ENCODE assay signal across 9 cellular contexts in genomic region chr3:51718547-51719412, GRCh38. TPM values are rescaled to one million over a fixed set of nuclear protein-coding genes. Genes with fewer than 3 reads are reported as not detected.
A peak's percentile ranks its signal among the peaks of the same experiment; 100 is the strongest.
DNase-seq lines count a peak whose midpoint lies in the region; ATAC-seq, FAIRE-seq and TF ChIP-seq lines count a peak whose summit lies in the region.
"Had no signal": no experiment of that assay in that cellular context is flagged by ENCODE, and none has a peak within 500 bp of the region (broad histone marks: within the 10 kb centered on the region; RNA-seq: fewer than 3 reads in every experiment).

No MANE protein-coding gene starts in this region.

- H3K4me2 ChIP-seq in HepG2 (ENCODE audit: low read depth, low read length): no peak overlapping the region

- no peak for FAIRE-seq in HepG2 (lab: Jason Lieb, UNC)

- intact Hi-C loops in HepG2 (cut with micrococcal nuclease; ENCODE audit: unreplicated experiment): loop anchor here (1.0 kb wide), 1 partner anchor 82 kb away; no protein-coding TSS in a partner anchor

- no peaks in the 10 kb centered on the region for H3K79me2 ChIP-seq in HepG2 (ENCODE audit: insufficient read depth, low read length)

- peak; percentile 80 for TF ChIP-seq RAD21 in HepG2 (CRISPR knock-in tag; IDR thresholded peaks at IDR 0.05)

- DNase-seq in CD4-positive, CD25-positive, alpha-beta regulatory T cell: peak in 2 of 3 donors; percentile 16 to 83
- DNase-seq in NCI-H1105 (lab: John Stamatoyannopoulos, UW) (peak; percentile 48), T-helper 17 cell (peak in 1 of 3 donors; percentile 21), cerebellum (ENCODE audit: low spot score) (peak; percentile 22), HepG2 (ENCODE audit: low spot score) (peak; percentile 64)

- H4K20me1 ChIP-seq in HepG2 (ENCODE audit: insufficient read depth, low read length): no peaks in the 10 kb centered on the region

- no peak for TF ChIP-seq POLR2A in HepG2 (IDR thresholded peaks at IDR 0.05; ENCODE audit: insufficient read depth in 1 of 2, low read depth in 2 of 2, low read length in 2 of 2)

- H3K4me3 ChIP-seq in CD4-positive, CD25-positive, alpha-beta regulatory T cell (ENCODE audit: low read depth, low read length): no peak overlapping the region
- H3K4me3 ChIP-seq in HepG2 (replicated peaks in 1 of 3; ENCODE audit: insufficient read depth in 1 of 3, low read depth in 2 of 3, low read length in 3 of 3): no peak overlapping the region

- H3K27me3 Mint-ChIP-seq in CD4-positive, CD25-positive, alpha-beta regulatory T cell: no peaks in the 10 kb centered on the region
- peaks cover 6% of the 10 kb centered on the region for H3K27me3 Mint-ChIP-seq in T-helper 17 cell
- H3K27me3 Mint-ChIP-seq in stimulated activated naive CD8-positive, alpha-beta T cell treated with anti-CD3 and anti-CD28 coated beads, Interleukin-15, Interleukin-2, amounts not matched to agents 100 ng/mL and 50 ng/mL, for 24 hours: no peaks in the 10 kb centered on the region

- H3K9me3 ChIP-seq in CD4-positive, CD25-positive, alpha-beta regulatory T cell (ENCODE audit: control insufficient read depth in 2 of 2, low read length in 2 of 2): no peaks in the 10 kb centered on the region
- H3K9me3 ChIP-seq in T-helper 17 cell (ENCODE audit: control insufficient read depth, low read length, poor library complexity, severe bottlenecking): no peaks in the 10 kb centered on the region
- no peaks in the 10 kb centered on the region for H3K9me3 ChIP-seq in HepG2 (ENCODE audit: low read length)
- H3K9me3 ChIP-seq: neutrophil had no signal

- BruUV-seq in HepG2 (replicated peaks; lab: Mats Ljungman, UMichigan): no TSS peak

- peaks cover 23% of the 10 kb centered on the region for H3K4me1 ChIP-seq in CD4-positive, CD25-positive, alpha-beta regulatory T cell (ENCODE audit: control insufficient read depth, insufficient read depth, low read length, poor library complexity, severe bottlenecking)
- H3K4me1 ChIP-seq in HepG2 (ENCODE audit: insufficient read depth, low read length): peaks cover 12% of the 10 kb centered on the region

- no peak overlapping the region for H3K27ac ChIP-seq in CD4-positive, CD25-positive, alpha-beta regulatory T cell (ENCODE audit: insufficient read depth, low read length, poor library complexity, severe bottlenecking)
- no peak overlapping the region for H3K27ac ChIP-seq in HepG2 (ENCODE audit: extremely low read length, insufficient read depth, low read length)
- H3K27ac ChIP-seq: neutrophil had no signal

- H3K4me1 Mint-ChIP-seq in CD4-positive, CD25-positive, alpha-beta regulatory T cell: peaks cover 0 to 41% (median 18%) of the 10 kb centered on the region in 4 donors
- H3K4me1 Mint-ChIP-seq in T-helper 17 cell: peaks cover 22% of the 10 kb centered on the region
- H3K4me1 Mint-ChIP-seq in stimulated activated naive CD8-positive, alpha-beta T cell treated with anti-CD3 and anti-CD28 coated beads, Interleukin-15, Interleukin-2, amounts not matched to agents 100 ng/mL and 50 ng/mL, for 24 hours (ENCODE audit: low read depth): peaks cover 38% of the 10 kb centered on the region

- no peaks in the 10 kb centered on the region for H3K27me3 ChIP-seq in CD4-positive, CD25-positive, alpha-beta regulatory T cell (ENCODE audit: control insufficient read depth, insufficient read depth, low read length)
- H3K27me3 ChIP-seq in HepG2 (ENCODE audit: control insufficient read depth in 1 of 2, insufficient read depth in 2 of 2, low read length in 2 of 2): 0 out of 5 replicates have a peak, but pooled peaks cover 0 to 2% of the 10 kb centered on the region in 2 experiments
- H3K27me3 ChIP-seq: neutrophil had no signal

- CTCF ChIA-PET in HepG2 (lab: Yijun Ruan, JAX; ENCODE audit: low intra/inter-chr PET ratio, low total read pairs): interaction anchor here (1.7 kb wide), 1 partner anchor 81 kb away, joined by 5 read pairs; no protein-coding TSS in a partner anchor

- H3K9ac ChIP-seq in HepG2 (ENCODE audit: insufficient read depth, low read depth, low read length): no peak overlapping the region

- H3K36me3 Mint-ChIP-seq in CD4-positive, CD25-positive, alpha-beta regulatory T cell: peaks cover 4% of the 10 kb centered on the region
- peaks cover 2% of the 10 kb centered on the region for H3K36me3 Mint-ChIP-seq in T-helper 17 cell (ENCODE audit: low read depth)
- no peaks in the 10 kb centered on the region for H3K36me3 Mint-ChIP-seq in stimulated activated naive CD8-positive, alpha-beta T cell treated with anti-CD3 and anti-CD28 coated beads, Interleukin-15, Interleukin-2, amounts not matched to agents 100 ng/mL and 50 ng/mL, for 24 hours (ENCODE audit: low read depth)

- H3K36me3 ChIP-seq in CD4-positive, CD25-positive, alpha-beta regulatory T cell (ENCODE audit: control insufficient read depth, insufficient read depth, low read length): no peaks in the 10 kb centered on the region
- H3K36me3 ChIP-seq in HepG2 (replicated peaks in 1 of 2; ENCODE audit: control insufficient read depth in 1 of 2, insufficient read depth in 2 of 2, low read length in 2 of 2): no peaks in the 10 kb centered on the region
- H3K36me3 ChIP-seq: neutrophil had no signal

- in situ Hi-C loops in HepG2 (cut with HindIII; ENCODE audit: extremely low pct_ligation_motif_present, low pct_unique_long_range_greater_than_20kb): no loop called here

- WGBS in HepG2 (ENCODE audit: low lambda C conversion rate): 10% methylated on average over 15 of the region's 16 CpGs

- ATAC-seq in CD4-positive, CD25-positive, alpha-beta regulatory T cell (ENCODE audit: low read depth in 2 of 2): peak; percentile 42 to 59
- peak; percentile 79 for ATAC-seq in GM19463 (IDR thresholded peaks at IDR 0.05; ENCODE audit: unreplicated experiment)
- peak; percentile 68 for ATAC-seq in T-helper 17 cell
- ATAC-seq in HepG2: peak; percentile 94
- ATAC-seq in GM19351 (IDR thresholded peaks at IDR 0.05; ENCODE audit: unreplicated experiment): no peak

- peaks cover 0 to 1% (median 0%) of the 10 kb centered on the region in 7 donors for H3K9me3 Mint-ChIP-seq in CD4-positive, CD25-positive, alpha-beta regulatory T cell
- H3K9me3 Mint-ChIP-seq in stimulated activated naive CD8-positive, alpha-beta T cell treated with anti-CD3 and anti-CD28 coated beads, Interleukin-15, Interleukin-2, amounts not matched to agents 100 ng/mL and 50 ng/mL, for 24 hours: no peaks in the 10 kb centered on the region

- TF ChIP-seq EP300 in HepG2 (IDR thresholded peaks at IDR 0.05; ENCODE audit: low read depth in 2 of 2, low read length in 2 of 2) (no peak), HepG2 (CRISPR knock-in tag; IDR thresholded peaks at IDR 0.05; ENCODE audit: borderline replicate concordance) (no peak)

- POLR2A ChIA-PET in HepG2 (lab: Yijun Ruan, JAX): no interaction called here

- TF ChIP-seq CTCF in HepG2 (CRISPR knock-in tag; IDR thresholded peaks at IDR 0.05): peak; percentile 90

- no peak overlapping the region for H3K4me3 Mint-ChIP-seq in CD4-positive, CD25-positive, alpha-beta regulatory T cell
- no peak overlapping the region for H3K4me3 Mint-ChIP-seq in T-helper 17 cell
- no peak overlapping the region for H3K4me3 Mint-ChIP-seq in stimulated activated naive CD8-positive, alpha-beta T cell treated with anti-CD3 and anti-CD28 coated beads, Interleukin-15, Interleukin-2, amounts not matched to agents 100 ng/mL and 50 ng/mL, for 24 hours

- H2AFZ ChIP-seq in HepG2 (ENCODE audit: low read length): no peak overlapping the region

- H3K27ac Mint-ChIP-seq in CD4-positive, CD25-positive, alpha-beta regulatory T cell: peak overlapping the region in 2 of 3 donors; percentile 31 to 35
- H3K27ac Mint-ChIP-seq in T-helper 17 cell: no peak overlapping the region
- H3K27ac Mint-ChIP-seq in stimulated activated naive CD8-positive, alpha-beta T cell treated with anti-CD3 and anti-CD28 coated beads, Interleukin-15, Interleukin-2, amounts not matched to agents 100 ng/mL and 50 ng/mL, for 24 hours: peak overlapping the region; percentile 18

RNA-seq across cellular contexts. Expression of gene GRM2, which starts 11.9 kb away (rescaled TPM):
- 3.0 TPM for total RNA-seq in CD4-positive, CD25-positive, alpha-beta regulatory T cell
- polyA plus RNA-seq in CD4-positive, CD25-positive, alpha-beta regulatory T cell: under 1 TPM in 1 of 4 donors, not detected in 3; 0.29 TPM
- total RNA-seq in T-helper 17 cell (1 to 10 TPM; 2.2 to 2.9 TPM), cerebellum (9.4 TPM), HepG2 (2016; rRNA removed; fragmentation: Illumina TruSeq; extraction: Trizol) (0.07 TPM in 1 of 2 replicates, not detected in the other)
- total RNA-seq in HepG2 (2016; cell fraction: cytosol; rRNA removed; fragmentation: Illumina TruSeq; extraction: Trizol; ENCODE audit: low read depth): not detected in 2 replicates
- total RNA-seq in HepG2 (2016; cell fraction: insoluble cytoplasmic fraction; rRNA removed; fragmentation: Illumina TruSeq; extraction: Trizol): 0.06 TPM in 1 of 2 replicates, not detected in the other
- 0.03 TPM in 1 of 2 replicates, not detected in the other for total RNA-seq in HepG2 (2016; cell fraction: membrane; rRNA removed; fragmentation: Illumina TruSeq; extraction: Trizol)
- 0.06 TPM in 1 of 2 replicates, not detected in the other for total RNA-seq in HepG2 (2016; cell fraction: nucleus; rRNA removed; fragmentation: Illumina TruSeq; extraction: Trizol)
- polyA plus RNA-seq in HepG2 (2011; rRNA removed): 0.04 and 0.05 TPM in 2 replicates
- polyA plus RNA-seq in HepG2 (2011; cell fraction: cytosol; rRNA removed): 0.04 TPM in 1 of 2 replicates, not detected in the other
- 0.14 and 0.24 TPM in 2 replicates for polyA plus RNA-seq in HepG2 (2011; cell fraction: nucleus; rRNA removed)
- polyA plus RNA-seq in HepG2 (2012): 0.09 and 0.16 TPM in 2 replicates
- not detected in 2 replicates for polyA plus RNA-seq in HepG2 (2016; cell fraction: cytosol; fragmentation: Illumina TruSeq; extraction: Trizol; ENCODE audit: low read depth)
- polyA plus RNA-seq in HepG2 (2016; cell fraction: insoluble cytoplasmic fraction; fragmentation: Illumina TruSeq; extraction: Trizol; ENCODE audit: low read depth): not detected in 2 replicates
- not detected in 2 replicates for polyA plus RNA-seq in HepG2 (2016; cell fraction: membrane; fragmentation: Illumina TruSeq; extraction: Trizol; ENCODE audit: low read depth)
- 0.12 TPM in 1 of 2 replicates, not detected in the other for polyA plus RNA-seq in HepG2 (2016; cell fraction: nucleus; fragmentation: Illumina TruSeq; extraction: Trizol; ENCODE audit: insufficient read depth, low read depth)
- 0.19 and 0.22 TPM in 2 replicates for polyA minus RNA-seq in HepG2 (2011; rRNA and poly(A)+ RNA removed; ENCODE audit: low replicate concordance)
- polyA minus RNA-seq in HepG2 (2011; cell fraction: cytosol; rRNA and poly(A)+ RNA removed): not detected in 2 replicates
- 0.50 and 0.52 TPM in 2 replicates for polyA minus RNA-seq in HepG2 (2011; cell fraction: nucleus; rRNA and poly(A)+ RNA removed)

RNA-seq across cellular contexts. Expression of gene TEX264, which starts 47.7 kb away (rescaled TPM):
- total RNA-seq in CD4-positive, CD25-positive, alpha-beta regulatory T cell: 47.0 TPM
- 100 to 1,000 TPM; 133 to 165 (median 139) TPM for polyA plus RNA-seq in CD4-positive, CD25-positive, alpha-beta regulatory T cell
- total RNA-seq in T-helper 17 cell (10 to 100 TPM; 35.5 to 36.5 TPM), cerebellum (12.2 TPM), HepG2 (2016; rRNA removed; fragmentation: Illumina TruSeq; extraction: Trizol) (18.8 and 35.2 TPM in 2 replicates)
- 17.1 and 21.8 TPM in 2 replicates for total RNA-seq in HepG2 (2016; cell fraction: cytosol; rRNA removed; fragmentation: Illumina TruSeq; extraction: Trizol; ENCODE audit: low read depth)
- total RNA-seq in HepG2 (2016; cell fraction: insoluble cytoplasmic fraction; rRNA removed; fragmentation: Illumina TruSeq; extraction: Trizol): 21.1 and 37.8 TPM in 2 replicates
- 21.4 and 24.5 TPM in 2 replicates for total RNA-seq in HepG2 (2016; cell fraction: membrane; rRNA removed; fragmentation: Illumina TruSeq; extraction: Trizol)
- total RNA-seq in HepG2 (2016; cell fraction: nucleus; rRNA removed; fragmentation: Illumina TruSeq; extraction: Trizol): 32.3 and 33.9 TPM in 2 replicates
- polyA plus RNA-seq in HepG2 (2011; rRNA removed): 52.1 and 59.2 TPM in 2 replicates
- polyA plus RNA-seq in HepG2 (2011; cell fraction: cytosol; rRNA removed): 63.4 and 75.9 TPM in 2 replicates
- 42.5 and 44.4 TPM in 2 replicates for polyA plus RNA-seq in HepG2 (2011; cell fraction: nucleus; rRNA removed)
- 22.0 and 25.2 TPM in 2 replicates for polyA plus RNA-seq in HepG2 (2012)
- 20.4 and 25.7 TPM in 2 replicates for polyA plus RNA-seq in HepG2 (2016; cell fraction: cytosol; fragmentation: Illumina TruSeq; extraction: Trizol; ENCODE audit: low read depth)
- 23.5 and 26.8 TPM in 2 replicates for polyA plus RNA-seq in HepG2 (2016; cell fraction: insoluble cytoplasmic fraction; fragmentation: Illumina TruSeq; extraction: Trizol; ENCODE audit: low read depth)
- polyA plus RNA-seq in HepG2 (2016; cell fraction: membrane; fragmentation: Illumina TruSeq; extraction: Trizol; ENCODE audit: low read depth): 21.8 and 22.3 TPM in 2 replicates
- polyA plus RNA-seq in HepG2 (2016; cell fraction: nucleus; fragmentation: Illumina TruSeq; extraction: Trizol; ENCODE audit: insufficient read depth, low read depth): 54.4 and 73.2 TPM in 2 replicates
- 115 and 158 TPM in 2 replicates for polyA minus RNA-seq in HepG2 (2011; rRNA and poly(A)+ RNA removed; ENCODE audit: low replicate concordance)
- 28.8 and 28.9 TPM in 2 replicates for polyA minus RNA-seq in HepG2 (2011; cell fraction: cytosol; rRNA and poly(A)+ RNA removed)
- polyA minus RNA-seq in HepG2 (2011; cell fraction: nucleus; rRNA and poly(A)+ RNA removed): 9.1 and 11.6 TPM in 2 replicates
